1 cellular context compared by ENCODE assay signal in genomic region chr4:129358571-129358970, GRCh38.
TF ChIP-seq lines count a peak whose summit lies in the region.

No MANE protein-coding gene starts in this region.

TF ChIP-seq in HCT116, 20 proteins besides CTCF, POLR2A, EP300 and RAD21 (continued from another document):
- TF ChIP-seq, protein P1, sequence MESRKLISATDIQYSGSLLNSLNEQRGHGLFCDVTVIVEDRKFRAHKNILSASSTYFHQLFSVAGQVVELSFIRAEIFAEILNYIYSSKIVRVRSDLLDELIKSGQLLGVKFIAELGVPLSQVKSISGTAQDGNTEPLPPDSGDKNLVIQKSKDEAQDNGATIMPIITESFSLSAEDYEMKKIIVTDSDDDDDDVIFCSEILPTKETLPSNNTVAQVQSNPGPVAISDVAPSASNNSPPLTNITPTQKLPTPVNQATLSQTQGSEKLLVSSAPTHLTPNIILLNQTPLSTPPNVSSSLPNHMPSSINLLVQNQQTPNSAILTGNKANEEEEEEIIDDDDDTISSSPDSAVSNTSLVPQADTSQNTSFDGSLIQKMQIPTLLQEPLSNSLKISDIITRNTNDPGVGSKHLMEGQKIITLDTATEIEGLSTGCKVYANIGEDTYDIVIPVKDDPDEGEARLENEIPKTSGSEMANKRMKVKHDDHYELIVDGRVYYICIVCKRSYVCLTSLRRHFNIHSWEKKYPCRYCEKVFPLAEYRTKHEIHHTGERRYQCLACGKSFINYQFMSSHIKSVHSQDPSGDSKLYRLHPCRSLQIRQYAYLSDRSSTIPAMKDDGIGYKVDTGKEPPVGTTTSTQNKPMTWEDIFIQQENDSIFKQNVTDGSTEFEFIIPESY (IDR thresholded peaks at IDR 0.05; ENCODE audit: extremely low read depth, insufficient replicate concordance, low read length), result no peak
- TF ChIP-seq ZFX (IDR thresholded peaks at IDR 0.05), result no peak
- TF ChIP-seq TCF7L2 (IDR thresholded peaks at IDR 0.05; ENCODE audit: borderline replicate concordance, extremely low read depth, insufficient read depth, insufficient read length), result peak; percentile 36
- TF ChIP-seq SP1 (IDR thresholded peaks at IDR 0.05; ENCODE audit: low read depth), result peak; percentile 33; the same call in 1 of the 2 replicates
- TF ChIP-seq, protein P2, sequence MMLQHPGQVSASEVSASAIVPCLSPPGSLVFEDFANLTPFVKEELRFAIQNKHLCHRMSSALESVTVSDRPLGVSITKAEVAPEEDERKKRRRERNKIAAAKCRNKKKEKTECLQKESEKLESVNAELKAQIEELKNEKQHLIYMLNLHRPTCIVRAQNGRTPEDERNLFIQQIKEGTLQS (IDR thresholded peaks at IDR 0.05), result peak; percentile 28; the same call in 1 of the 2 replicates
- no peak for TF ChIP-seq YY1 (IDR thresholded peaks at IDR 0.05; ENCODE audit: extremely low read depth, insufficient replicate concordance, low read depth, low read length)
- 0 out of 2 replicates have a peak, but pooled peaks have one; percentile 52 for TF ChIP-seq CBX3 (IDR thresholded peaks at IDR 0.05; ENCODE audit: low read depth)
- no peak for TF ChIP-seq EZH2phosphoT487 (IDR thresholded peaks at IDR 0.05; ENCODE audit: borderline replicate concordance)
- TF ChIP-seq ELF1 (IDR thresholded peaks at IDR 0.05; ENCODE audit: borderline replicate concordance, low read depth), result no peak
- peak; percentile 79 for TF ChIP-seq FOSL1 (IDR thresholded peaks at IDR 0.05; ENCODE audit: low read depth)
- TF ChIP-seq CEBPB (IDR thresholded peaks at IDR 0.05; ENCODE audit: low read depth), result peak; percentile 75
- peak; percentile 76 for TF ChIP-seq JUND (IDR thresholded peaks at IDR 0.05)
- no peak for TF ChIP-seq EZH2 (IDR thresholded peaks at IDR 0.05)
